ENCODE assay signal across 1 cellular context in genomic region chr17:45948881-45949624, GRCh38.
TF ChIP-seq lines count a peak whose summit lies in the region.

No MANE protein-coding gene starts in this region.

TF ChIP-seq in HepG2, 621 proteins besides CTCF, POLR2A, EP300 and RAD21 (continued from another document and continues in another):
- TF ChIP-seq ZNF331 (CRISPR knock-in tag; IDR thresholded peaks at IDR 0.05) (peak; percentile 76; the same call in 1 of the 2 replicates), SAFB2 (CRISPR knock-in tag; IDR thresholded peaks at IDR 0.05; ENCODE audit: borderline replicate concordance, low read depth) (no peak), FUBP1 (CRISPR knock-in tag; IDR thresholded peaks at IDR 0.05; ENCODE audit: borderline replicate concordance) (no peak), SRSF4 (IDR thresholded peaks at IDR 0.05; ENCODE audit: low read depth, low read length, poor library complexity, severe bottlenecking) (no peak), ISX (CRISPR knock-in tag; conservative IDR thresholded peaks at IDR 0.05) (no peak), CENPX (CRISPR knock-in tag; IDR thresholded peaks at IDR 0.05) (no peak), CC2D1A (CRISPR knock-in tag; IDR thresholded peaks at IDR 0.05) (no peak), ZNF101 (CRISPR knock-in tag; IDR thresholded peaks at IDR 0.05; ENCODE audit: borderline replicate concordance, low read depth) (no peak), ZNF326 (CRISPR knock-in tag; IDR thresholded peaks at IDR 0.05; ENCODE audit: borderline replicate concordance) (no peak), ZNF280D (CRISPR knock-in tag; IDR thresholded peaks at IDR 0.05) (0 out of 2 replicates have a peak, but pooled peaks have one; percentile 62), ZNF264 (CRISPR knock-in tag; IDR thresholded peaks at IDR 0.05) (no peak), ZNF407 (CRISPR knock-in tag; IDR thresholded peaks at IDR 0.05; ENCODE audit: not compliant biosample characterization) (no peak), CBX2 (IDR thresholded peaks at IDR 0.05; ENCODE audit: low read depth, low read length) (no peak), CBX2 (CRISPR knock-in tag; IDR thresholded peaks at IDR 0.05; ENCODE audit: low read depth) (no peak), ZNF512B (CRISPR knock-in tag; IDR thresholded peaks at IDR 0.05; ENCODE audit: borderline replicate concordance) (peak; percentile 94; the same call in 1 of the 2 replicates), PHF20 (CRISPR knock-in tag; IDR thresholded peaks at IDR 0.05) (no peak), ATM (IDR thresholded peaks at IDR 0.05; ENCODE audit: borderline replicate concordance) (no peak), ATF6 (CRISPR knock-in tag; conservative IDR thresholded peaks at IDR 0.05) (no peak), SIN3B (IDR thresholded peaks at IDR 0.05; ENCODE audit: low read length) (no peak), ZNF563 (CRISPR knock-in tag; IDR thresholded peaks at IDR 0.05) (no peak), TCF7 (IDR thresholded peaks at IDR 0.05; ENCODE audit: low read depth) (no peak), ZNF883 (CRISPR knock-in tag; IDR thresholded peaks at IDR 0.05; ENCODE audit: not compliant biosample characterization) (no peak), CENPBD1 (CRISPR knock-in tag; IDR thresholded peaks at IDR 0.05; ENCODE audit: borderline replicate concordance, low read depth) (no peak), KLF12 (CRISPR knock-in tag; IDR thresholded peaks at IDR 0.05; ENCODE audit: borderline replicate concordance) (peak; percentile 46; the same call in 1 of the 2 replicates), ZNF781 (CRISPR knock-in tag; IDR thresholded peaks at IDR 0.05; ENCODE audit: borderline replicate concordance, not compliant biosample characterization) (no peak), FOXO1 (CRISPR knock-in tag; IDR thresholded peaks at IDR 0.05) (peak; percentile 64), SNAI1 (CRISPR knock-in tag; IDR thresholded peaks at IDR 0.05; ENCODE audit: borderline replicate concordance) (no peak), PATZ1 (CRISPR knock-in tag; IDR thresholded peaks at IDR 0.05) (peak; percentile 62; the same call in 1 of the 2 replicates), FOXJ3 (CRISPR knock-in tag; IDR thresholded peaks at IDR 0.05; ENCODE audit: borderline replicate concordance) (no peak), CHD4 (IDR thresholded peaks at IDR 0.05; ENCODE audit: borderline replicate concordance, low read length) (no peak), ZNF839 (CRISPR knock-in tag; IDR thresholded peaks at IDR 0.05; ENCODE audit: borderline replicate concordance) (no peak), ZBTB1 (CRISPR knock-in tag; IDR thresholded peaks at IDR 0.05; ENCODE audit: borderline replicate concordance) (no peak)
